8 cellular contexts compared by ENCODE assay signal in the genomic region with DNA sequence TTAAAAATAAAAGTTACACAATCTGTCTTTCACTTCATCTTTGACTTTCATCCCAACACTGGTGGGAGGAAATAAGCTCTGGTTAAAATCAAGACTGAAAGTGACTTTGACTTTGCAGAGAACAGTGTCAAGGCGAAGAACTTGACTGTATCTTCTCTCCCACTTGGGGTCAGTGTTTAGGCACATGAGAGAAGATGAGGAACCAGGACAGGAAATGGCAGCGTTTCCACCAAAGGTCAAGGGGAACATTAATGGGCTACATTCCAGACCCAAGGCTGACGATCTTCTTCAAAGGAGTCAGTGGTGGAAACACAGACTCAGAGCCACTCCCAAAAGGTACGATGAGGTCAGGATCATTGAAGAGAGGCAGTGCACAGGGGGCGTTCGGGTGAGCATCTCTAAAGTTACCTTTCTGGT.
DNase-seq lines count a peak whose midpoint lies in the region; ATAC-seq and TF ChIP-seq lines count a peak whose summit lies in the region.

No MANE protein-coding gene starts in this region.

- peaks cover 2% of the 10 kb centered on the region for H3K27me3 Mint-ChIP-seq in progenitor cell of endocrine pancreas
- H3K27me3 Mint-ChIP-seq in T-cell: peaks cover 0 to 10% of the 10 kb centered on the region in 2 donors

- no peaks in the 10 kb centered on the region for H3K9me3 ChIP-seq in right atrium auricular region
- H3K9me3 ChIP-seq in SJCRH30 (replicated peaks): no peaks in the 10 kb centered on the region

- H3K27me3 ChIP-seq in right atrium auricular region (no peaks in the 10 kb centered on the region), SJCRH30 (no peaks in the 10 kb centered on the region)

- intact Hi-C loops in Right ventricle myocardium inferior (cut with DNase I): loop anchor here (5.0 to 10.0 kb wide), 2 partner anchors 131 to 607 kb away; partner anchors contain the start of gene ENC1

- H3K36me3 Mint-ChIP-seq in progenitor cell of endocrine pancreas (ENCODE audit: insufficient read depth): no peaks in the 10 kb centered on the region
- no peaks in the 10 kb centered on the region for H3K36me3 Mint-ChIP-seq in T-cell

- no peak overlapping the region for H3K4me3 Mint-ChIP-seq in progenitor cell of endocrine pancreas (ENCODE audit: low read depth)
- H3K4me3 Mint-ChIP-seq in T-cell: no peak overlapping the region

- CTCF ChIA-PET in T-cell (lab: Charles Lee): no interaction called here

- no peaks in the 10 kb centered on the region for H3K9me3 Mint-ChIP-seq in progenitor cell of endocrine pancreas (ENCODE audit: low read depth)
- H3K9me3 Mint-ChIP-seq in T-cell: no peaks in the 10 kb centered on the region

- H3K4me3 ChIP-seq in right atrium auricular region: no peak overlapping the region
- no peak overlapping the region for H3K4me3 ChIP-seq in SJCRH30
- H3K4me3 ChIP-seq in fibroblast of the aortic adventitia (ENCODE audit: low read depth, low read length): no peak overlapping the region

- peak in 1 of 2 donors; percentile 58 for TF ChIP-seq CTCF in right atrium auricular region (IDR thresholded peaks at IDR 0.05)
- peak; percentile 55 for TF ChIP-seq CTCF in fibroblast of the aortic adventitia (IDR thresholded peaks at IDR 0.05; ENCODE audit: insufficient read depth, low read length)
- TF ChIP-seq CTCF in progenitor cell of endocrine pancreas (IDR thresholded peaks at IDR 0.05; ENCODE audit: unreplicated experiment): peak; percentile 22

- peaks cover 3% of the 10 kb centered on the region for H3K4me1 Mint-ChIP-seq in progenitor cell of endocrine pancreas (ENCODE audit: low read depth)
- peaks cover 0 to 3% (median 2%) of the 10 kb centered on the region in 3 donors for H3K4me1 Mint-ChIP-seq in T-cell

- POLR2A ChIA-PET in T-cell (lab: Charles Lee): no interaction called here

- ATAC-seq in Right ventricle myocardium inferior (peak; percentile 72), HG03565 (IDR thresholded peaks at IDR 0.05; ENCODE audit: unreplicated experiment) (peak; percentile 43), HG03045 (IDR thresholded peaks at IDR 0.05; ENCODE audit: unreplicated experiment) (no peak), T-cell (replicated peaks in 1 of 4) (no peak)

- no peak for DNase-seq in Right ventricle myocardium inferior (ENCODE audit: missing footprints)
- no peak for DNase-seq in right atrium auricular region (ENCODE audit: low spot score)
- DNase-seq in SJCRH30: peak; percentile 83 to 91
- peak; percentile 80 for DNase-seq in fibroblast of the aortic adventitia (ENCODE audit: low read depth)
- DNase-seq in progenitor cell of endocrine pancreas (ENCODE audit: low spot score, unreplicated experiment): no peak
- no peak for DNase-seq in T-cell

- no peak overlapping the region for H3K27ac ChIP-seq in right atrium auricular region
- peak overlapping the region; percentile 14; the same call in 1 of the 2 replicates for H3K27ac ChIP-seq in SJCRH30

- H3K4me1 ChIP-seq in right atrium auricular region (peaks cover 0 to 6% of the 10 kb centered on the region in 2 donors), SJCRH30 (peaks cover 67% of the 10 kb centered on the region)

- no peaks in the 10 kb centered on the region for H3K36me3 ChIP-seq in right atrium auricular region
- no peaks in the 10 kb centered on the region for H3K36me3 ChIP-seq in SJCRH30

- no peak overlapping the region for H3K27ac Mint-ChIP-seq in progenitor cell of endocrine pancreas
- H3K27ac Mint-ChIP-seq in T-cell: no peak overlapping the region

Comparison
In these comparisons a context has a peak if more than half of its experiments do, and no peak if none do; other contexts are left out.
1. ATAC-seq: peak in Right ventricle myocardium inferior (single experiment) and HG03565 (single experiment); none in HG03045 (single experiment) and T-cell (0 of 4).
2. DNase-seq: peak in SJCRH30 (2 of 2) and fibroblast of the aortic adventitia (single experiment); none in Right ventricle myocardium inferior (single experiment), right atrium auricular region (single experiment), progenitor cell of endocrine pancreas (single experiment) and T-cell (0 of 34).